ENCODE assay signal across 18 cellular contexts in the genomic region with DNA sequence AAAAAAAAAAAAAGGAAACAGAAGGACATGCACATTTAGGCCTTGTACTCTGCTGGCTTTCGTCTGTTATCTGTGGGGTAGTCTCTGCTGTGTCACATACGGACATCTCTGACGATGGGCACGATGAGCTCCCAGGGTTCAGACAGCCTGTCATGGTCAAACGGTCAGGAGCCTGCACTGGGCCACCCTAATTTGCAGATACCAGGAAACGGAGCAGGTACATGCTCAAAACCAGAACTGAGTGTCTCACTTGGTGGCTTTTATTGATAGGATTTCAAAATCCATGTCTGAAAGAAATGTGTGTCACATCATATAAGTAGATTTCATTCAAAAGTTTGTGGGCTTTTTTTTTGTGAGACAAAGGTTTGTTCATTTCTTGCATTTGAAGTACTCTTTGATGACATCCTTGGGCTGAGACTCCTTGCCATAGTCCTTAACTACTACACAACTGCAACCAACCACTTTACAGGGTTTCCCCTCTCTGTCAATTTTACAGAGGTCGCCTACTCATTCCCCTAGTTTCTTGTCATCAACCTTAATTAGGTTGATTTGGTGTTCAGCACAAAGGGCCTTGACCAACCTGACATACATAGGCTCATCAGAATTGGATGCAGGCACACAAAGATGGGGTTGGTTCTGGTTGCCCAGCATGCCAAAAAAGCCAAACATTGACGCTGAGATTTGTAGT. TPM values are rescaled to one million over a fixed set of nuclear protein-coding genes. Genes with fewer than 3 reads are reported as not detected.
DNase-seq lines count a peak whose midpoint lies in the region; ATAC-seq, FAIRE-seq and TF ChIP-seq lines count a peak whose summit lies in the region.
"Had no signal": no experiment of that assay in that cellular context is flagged by ENCODE, and none has a peak within 500 bp of the region (broad histone marks: within the 10 kb centered on the region; RNA-seq: fewer than 3 reads in every experiment).

No MANE protein-coding gene starts in this region.

- H3K4me3 Mint-ChIP-seq in activated CD8-positive, alpha-beta T cell treated with anti-CD3 and anti-CD28 coated beads for 36 hours: no peak overlapping the region
- no peak overlapping the region for H3K4me3 Mint-ChIP-seq in activated CD8-positive, alpha-beta T cell treated with anti-CD3 and anti-CD28 coated beads, Interleukin-2, amount 10 ng/mL, durations not matched to agents 7 days and 5 days
- H3K4me3 Mint-ChIP-seq: CD14-positive monocyte had no signal

- H3K4ac ChIP-seq in trophoblast cell (ENCODE audit: low read depth, low read length): peak overlapping the region; percentile 31

- no peak overlapping the region for H3K18ac ChIP-seq in trophoblast cell (ENCODE audit: low read length)

- intact Hi-C loops in activated CD8-positive, alpha-beta T cell treated with anti-CD3 and anti-CD28 coated beads for 36 hours (cut with micrococcal nuclease): no loop called here
- intact Hi-C loops in right cardiac atrium (cut with DNase I): no loop called here
- intact Hi-C loops in cardiac septum (cut with DNase I): no loop called here
- intact Hi-C loops in tibial artery (cut with DNase I; ENCODE audit: low total_unique reads): no loop called here
- intact Hi-C loops in pancreas (cut with DNase I): no loop called here
- intact Hi-C loops in upper lobe of right lung (cut with DNase I): no loop called here

- peak overlapping the region; percentile 34 for H2BK12ac ChIP-seq in trophoblast cell (ENCODE audit: low read length)

- no peak overlapping the region for H2AFZ ChIP-seq in trophoblast cell (ENCODE audit: insufficient read depth, low read length, poor library complexity)
- H2AFZ ChIP-seq: GM23248 had no signal

- FAIRE-seq in pancreas (lab: Jason Lieb, UNC): no peak
- FAIRE-seq: HTR-8/SVneo had no signal

- peaks cover 2% of the 10 kb centered on the region for H3K9me3 Mint-ChIP-seq in activated CD8-positive, alpha-beta T cell treated with anti-CD3 and anti-CD28 coated beads for 36 hours
- H3K9me3 Mint-ChIP-seq in activated CD8-positive, alpha-beta T cell treated with anti-CD3 and anti-CD28 coated beads, Interleukin-2, amount 10 ng/mL, durations not matched to agents 7 days and 5 days (ENCODE audit: insufficient read depth): no peaks in the 10 kb centered on the region
- H3K9me3 Mint-ChIP-seq: CD14-positive monocyte had no signal

- H3K4me1 ChIP-seq in right cardiac atrium (ENCODE audit: control insufficient read depth, insufficient read depth, low read length) (peaks cover 16% of the 10 kb centered on the region), trophoblast cell (ENCODE audit: control insufficient read depth in 1 of 2, insufficient read depth in 2 of 2, low read length in 2 of 2) (peaks cover 22 to 37% of the 10 kb centered on the region in 2 experiments), tibial artery (peaks cover 0 to 49% (median 17%) of the 10 kb centered on the region in 4 donors), pancreas (no peaks in the 10 kb centered on the region), upper lobe of right lung (no peaks in the 10 kb centered on the region)

- H2AK5ac ChIP-seq in trophoblast cell (ENCODE audit: low read length): no peak overlapping the region

- H3K79me2 ChIP-seq in trophoblast cell (ENCODE audit: control insufficient read depth, insufficient read depth, low read length, poor library complexity): no peaks in the 10 kb centered on the region

- no peak overlapping the region for H2BK120ac ChIP-seq in trophoblast cell (ENCODE audit: insufficient read depth, low read length, poor library complexity)

- H4K8ac ChIP-seq in trophoblast cell (ENCODE audit: low read depth, low read length): no peak overlapping the region

- no peaks in the 10 kb centered on the region for H3K36me3 Mint-ChIP-seq in activated CD8-positive, alpha-beta T cell treated with anti-CD3 and anti-CD28 coated beads for 36 hours (ENCODE audit: low read depth)
- peaks cover 2% of the 10 kb centered on the region for H3K36me3 Mint-ChIP-seq in activated CD8-positive, alpha-beta T cell treated with anti-CD3 and anti-CD28 coated beads, Interleukin-2, amount 10 ng/mL, durations not matched to agents 7 days and 5 days (ENCODE audit: low read depth)

- no peaks in the 10 kb centered on the region for H3K9me3 ChIP-seq in right cardiac atrium (ENCODE audit: control insufficient read depth, low read length)
- peaks cover 2% of the 10 kb centered on the region for H3K9me3 ChIP-seq in trophoblast cell (ENCODE audit: insufficient read depth, low read depth, low read length)
- H3K9me3 ChIP-seq in tibial artery: no peaks in the 10 kb centered on the region
- no peaks in the 10 kb centered on the region for H3K9me3 ChIP-seq in pancreas
- no peaks in the 10 kb centered on the region for H3K9me3 ChIP-seq in upper lobe of right lung

- CTCF ChIA-PET in activated CD8-positive, alpha-beta T cell treated with anti-CD3 and anti-CD28 coated beads for 36 hours (lab: Charles Lee): interaction anchor here (0.9 kb wide), 1 partner anchor 58 kb away, joined by 3 read pairs; no protein-coding TSS in a partner anchor
- CTCF ChIA-PET in activated CD8-positive, alpha-beta T cell treated with anti-CD3 and anti-CD28 coated beads, Interleukin-2, amount 10 ng/mL, durations not matched to agents 7 days and 5 days (lab: Charles Lee): interaction anchor here (1.5 kb wide), 1 partner anchor 57 kb away, joined by 4 read pairs; no protein-coding TSS in a partner anchor

- peak overlapping the region; percentile 30 for H4K91ac ChIP-seq in trophoblast cell (ENCODE audit: low read depth, low read length)

- H3K14ac ChIP-seq in trophoblast cell (ENCODE audit: low read length): peak overlapping the region; percentile 32

- POLR2A ChIA-PET in activated CD8-positive, alpha-beta T cell treated with anti-CD3 and anti-CD28 coated beads for 36 hours (lab: Charles Lee): interaction anchor here (0.7 kb wide), 1 partner anchor 76 kb away, joined by 3 read pairs; no protein-coding TSS in a partner anchor
- POLR2A ChIA-PET in activated CD8-positive, alpha-beta T cell treated with anti-CD3 and anti-CD28 coated beads, Interleukin-2, amount 10 ng/mL, durations not matched to agents 7 days and 5 days (lab: Charles Lee): interaction anchor here (1.4 kb wide), 1 partner anchor 11 kb away, joined by 3 read pairs; no protein-coding TSS in a partner anchor

- no peak for DNase-seq in activated CD8-positive, alpha-beta T cell treated with anti-CD3 and anti-CD28 coated beads for 36 hours
- no peak for DNase-seq in activated CD8-positive, alpha-beta T cell treated with anti-CD3 and anti-CD28 coated beads, Interleukin-2, amount 10 ng/mL, durations not matched to agents 7 days and 5 days
- no peak for DNase-seq in right cardiac atrium
- no peak for DNase-seq in cardiac septum (ENCODE audit: low spot score)
- DNase-seq in trophoblast cell: no peak
- DNase-seq in tibial artery: no peak
- no peak for DNase-seq in pancreas
- DNase-seq in upper lobe of right lung: no peak
- DNase-seq: GM23248, HCEC 1CT, IMR-90, NCI-H2227 treated with DMSO at 0.1 percent for 48 hours, NCI-H524 had no signal

- H3K36me3 ChIP-seq in trophoblast cell (ENCODE audit: control insufficient read depth in 1 of 2, insufficient read depth in 2 of 2, low read length in 2 of 2) (peaks cover 3 to 5% of the 10 kb centered on the region in 2 experiments), tibial artery (no peaks in the 10 kb centered on the region), pancreas (no peaks in the 10 kb centered on the region), upper lobe of right lung (no peaks in the 10 kb centered on the region)

- WGBS in right cardiac atrium: 72% methylated on average over 8 of the region's 8 CpGs
- no CpG with 5 or more reads among the region's 8 CpGs for WGBS in trophoblast cell (ENCODE audit: extremely low coverage, insufficient coverage, insufficient read length)
- 79 to 86% methylated on average over 8 of the region's 8 CpGs for WGBS in pancreas, 2 donors

- H3K4me3 ChIP-seq in right cardiac atrium (ENCODE audit: low read length) (no peak overlapping the region), trophoblast cell (ENCODE audit: low read depth, low read length) (no peak overlapping the region), tibial artery (no peak overlapping the region), pancreas (no peak overlapping the region), upper lobe of right lung (no peak overlapping the region)
- H3K4me3 ChIP-seq: GM23248 had no signal

- H3K79me1 ChIP-seq in trophoblast cell (ENCODE audit: low read length): peaks cover 8% of the 10 kb centered on the region

- H2BK5ac ChIP-seq in trophoblast cell (ENCODE audit: low read depth, low read length, poor library complexity): no peak overlapping the region

- ATAC-seq in activated CD8-positive, alpha-beta T cell treated with anti-CD3 and anti-CD28 coated beads for 36 hours: peak; percentile 20
- no peak for ATAC-seq in activated CD8-positive, alpha-beta T cell treated with anti-CD3 and anti-CD28 coated beads, Interleukin-2, amount 10 ng/mL, durations not matched to agents 7 days and 5 days
- ATAC-seq in right cardiac atrium (no peak), pancreas (no peak), upper lobe of right lung (no peak)

- H3K27me3 Mint-ChIP-seq in activated CD8-positive, alpha-beta T cell treated with anti-CD3 and anti-CD28 coated beads for 36 hours: no peaks in the 10 kb centered on the region
- H3K27me3 Mint-ChIP-seq in activated CD8-positive, alpha-beta T cell treated with anti-CD3 and anti-CD28 coated beads, Interleukin-2, amount 10 ng/mL, durations not matched to agents 7 days and 5 days (ENCODE audit: low read depth): no peaks in the 10 kb centered on the region

- no peaks in the 10 kb centered on the region for H3K27me3 ChIP-seq in right cardiac atrium (ENCODE audit: control insufficient read depth, insufficient read depth)
- H3K27me3 ChIP-seq in trophoblast cell (ENCODE audit: insufficient read depth, low read length): no peaks in the 10 kb centered on the region
- no peaks in the 10 kb centered on the region for H3K27me3 ChIP-seq in tibial artery
- H3K27me3 ChIP-seq in pancreas: no peaks in the 10 kb centered on the region
- no peaks in the 10 kb centered on the region for H3K27me3 ChIP-seq in upper lobe of right lung

- no peak overlapping the region for H3K23ac ChIP-seq in trophoblast cell (ENCODE audit: low read length)

- H3K27ac ChIP-seq in right cardiac atrium (ENCODE audit: low read length) (peak overlapping the region; percentile 30), trophoblast cell (ENCODE audit: low read depth, low read length) (peak overlapping the region; percentile 32), tibial artery (peak overlapping the region; percentile 52 to 55), pancreas (no peak overlapping the region), upper lobe of right lung (no peak overlapping the region)
- H3K27ac ChIP-seq: 22Rv1, GM23248 had no signal

- no peak overlapping the region for H4K12ac ChIP-seq in trophoblast cell (ENCODE audit: low read depth, low read length)

- no peak overlapping the region for H3K9ac ChIP-seq in trophoblast cell (ENCODE audit: low read length)
- H3K9ac ChIP-seq: GM23248 had no signal

- no peak overlapping the region for H3K4me2 ChIP-seq in trophoblast cell (ENCODE audit: low read length)

- H3K4me1 Mint-ChIP-seq in activated CD8-positive, alpha-beta T cell treated with anti-CD3 and anti-CD28 coated beads for 36 hours (ENCODE audit: low read depth): no peaks in the 10 kb centered on the region
- H3K4me1 Mint-ChIP-seq in activated CD8-positive, alpha-beta T cell treated with anti-CD3 and anti-CD28 coated beads, Interleukin-2, amount 10 ng/mL, durations not matched to agents 7 days and 5 days (ENCODE audit: low read depth): no peaks in the 10 kb centered on the region
- H3K4me1 Mint-ChIP-seq: CD14-positive monocyte had no signal

- no peak for TF ChIP-seq CTCF in activated CD8-positive, alpha-beta T cell treated with anti-CD3 and anti-CD28 coated beads for 36 hours (IDR thresholded peaks at IDR 0.05)
- TF ChIP-seq CTCF in tibial artery (IDR thresholded peaks at IDR 0.05): no peak
- no peak for TF ChIP-seq CTCF in pancreas (IDR thresholded peaks at IDR 0.05)
- TF ChIP-seq CTCF in upper lobe of right lung (IDR thresholded peaks at IDR 0.05): no peak

- H3K27ac Mint-ChIP-seq in activated CD8-positive, alpha-beta T cell treated with anti-CD3 and anti-CD28 coated beads for 36 hours: no peak overlapping the region
- H3K27ac Mint-ChIP-seq in activated CD8-positive, alpha-beta T cell treated with anti-CD3 and anti-CD28 coated beads, Interleukin-2, amount 10 ng/mL, durations not matched to agents 7 days and 5 days: no peak overlapping the region
- H3K27ac Mint-ChIP-seq: CD14-positive monocyte had no signal

RNA-seq across cellular contexts. Expression of gene CKMT2, which starts 9.0 kb away (rescaled TPM):
- not detected for total RNA-seq in activated CD8-positive, alpha-beta T cell treated with anti-CD3 and anti-CD28 coated beads for 36 hours
- not detected for total RNA-seq in activated CD8-positive, alpha-beta T cell treated with anti-CD3 and anti-CD28 coated beads, Interleukin-2, amount 10 ng/mL, durations not matched to agents 7 days and 5 days
- total RNA-seq in right cardiac atrium: 1,000 to 10,000 TPM in 1 of 4 donors, 100 to 1,000 TPM in 3; 816 to 1,016 (median 864) TPM
- 1,778 TPM for polyA plus RNA-seq in right cardiac atrium
- total RNA-seq in cardiac septum: 1,231 TPM
- 4.3 TPM in 2 replicates for polyA plus RNA-seq in trophoblast cell (2013)
- total RNA-seq in pancreas: 1 to 10 TPM in 5 of 6 donors, under 1 TPM in 1; 0.82 to 3.1 (median 1.9) TPM
- 1 to 10 TPM; 1.8 to 3.2 TPM for polyA plus RNA-seq in pancreas
- total RNA-seq in upper lobe of right lung: 3.0 TPM
- total RNA-seq: GM23248, M059J, RPMI7951 had no signal
- polyA plus RNA-seq: CD14-positive monocyte, GM23248 had no signal

RNA-seq across cellular contexts. Expression of gene ZCCHC9, which starts 59.3 kb away (rescaled TPM):
- total RNA-seq in activated CD8-positive, alpha-beta T cell treated with anti-CD3 and anti-CD28 coated beads for 36 hours: 10 to 100 TPM; 37.0 to 37.1 TPM
- total RNA-seq in activated CD8-positive, alpha-beta T cell treated with anti-CD3 and anti-CD28 coated beads, Interleukin-2, amount 10 ng/mL, durations not matched to agents 7 days and 5 days: 10 to 100 TPM; 29.9 to 33.2 TPM
- total RNA-seq in right cardiac atrium (10 to 100 TPM; 13.0 to 17.0 (median 13.8) TPM), cardiac septum (10.9 TPM), pancreas (10 to 100 TPM in 1 of 6 donors, 1 to 10 TPM in 5; 6.1 to 11.3 (median 7.1) TPM), upper lobe of right lung (20.2 TPM)
- polyA plus RNA-seq in right cardiac atrium (17.3 TPM), pancreas (10 to 100 TPM; 10.9 to 14.7 TPM)
- 49.2 and 51.5 TPM in 2 replicates for polyA plus RNA-seq in trophoblast cell (2013)

Comparison
In these comparisons a context has a peak if more than half of its experiments do, and no peak if none do; other contexts are left out.
1. H3K27ac ChIP-seq: peak in right cardiac atrium (single experiment), trophoblast cell (single experiment) and tibial artery (2 of 2); none in pancreas (0 of 4) and upper lobe of right lung (single experiment).
2. RNA of gene CKMT2, which starts 9.0 kb away (total RNA-seq): 1,231 TPM in cardiac septum (single experiment) and 816 to 1,016 TPM in right cardiac atrium; 3.0 TPM in upper lobe of right lung (single experiment), 0.82 to 3.1 TPM in pancreas, not detected in activated CD8-positive, alpha-beta T cell treated with anti-CD3 and anti-CD28 coated beads, Interleukin-2, amount 10 ng/mL, durations not matched to agents 7 days and 5 days and not detected in activated CD8-positive, alpha-beta T cell treated with anti-CD3 and anti-CD28 coated beads for 36 hours; every median in the first group is over 100 times any median in the second.